In genomic region chr2:121185571-121186074, GRCh38 we compare ENCODE assay signal across 10 cellular contexts.
DNase-seq lines count a peak whose midpoint lies in the region; ATAC-seq, FAIRE-seq and TF ChIP-seq lines count a peak whose summit lies in the region.
"Had no signal": no experiment of that assay in that cellular context is flagged by ENCODE, and none has a peak within 500 bp of the region (broad histone marks: within the 10 kb centered on the region; RNA-seq: fewer than 3 reads in every experiment).

No MANE protein-coding gene starts in this region.

- no peaks in the 10 kb centered on the region for H3K36me3 Mint-ChIP-seq in progenitor cell of endocrine pancreas (ENCODE audit: insufficient read depth)

- H3K27me3 Mint-ChIP-seq in progenitor cell of endocrine pancreas = peaks cover 42% of the 10 kb centered on the region

- H3K4me2 ChIP-seq in A549 = no peak overlapping the region

- no peak for DNase-seq in A549 (ENCODE audit: low read depth in 1 of 2, low spot score in 1 of 2)
- peak; percentile 33 for DNase-seq in NB4 (ENCODE audit: low read depth)
- peak; percentile 91 to 94 for DNase-seq in SJCRH30
- DNase-seq in progenitor cell of endocrine pancreas (ENCODE audit: low spot score, unreplicated experiment) = no peak
- no peak for DNase-seq in lower lobe of right lung
- DNase-seq: Karpas-422 had no signal

- no peak for FAIRE-seq in A549 (lab: Jason Lieb, UNC)

- H3K4me1 ChIP-seq in A549 (no peaks in the 10 kb centered on the region), SJCRH30 (peaks cover 22% of the 10 kb centered on the region), lower lobe of right lung (no peaks in the 10 kb centered on the region)

- POLR2A ChIA-PET in A549 (lab: Yijun Ruan, JAX) = no interaction called here

- no peak for TF ChIP-seq POLR2A in A549 (IDR thresholded peaks at IDR 0.05; ENCODE audit: low read length)
- TF ChIP-seq POLR2A in NB4 (IDR thresholded peaks at IDR 0.05; ENCODE audit: extremely low read depth, insufficient read length) = no peak

- H3K4me1 Mint-ChIP-seq in progenitor cell of endocrine pancreas (ENCODE audit: low read depth) = peaks cover 10% of the 10 kb centered on the region

- H3K4me3 ChIP-seq in A549 = no peak overlapping the region
- H3K4me3 ChIP-seq in NB4 (ENCODE audit: low read depth, low read length) = no peak overlapping the region
- no peak overlapping the region for H3K4me3 ChIP-seq in SJCRH30
- no peak overlapping the region for H3K4me3 ChIP-seq in lower lobe of right lung

- TF ChIP-seq EP300 in A549 (IDR thresholded peaks at IDR 0.05) = no peak

- H3K27ac Mint-ChIP-seq in progenitor cell of endocrine pancreas = no peak overlapping the region

- H3K27me3 ChIP-seq in SJCRH30 = no peaks in the 10 kb centered on the region
- H3K27me3 ChIP-seq in layer of hippocampus (ENCODE audit: control insufficient read depth, insufficient read depth, low read length) = no peaks in the 10 kb centered on the region
- no peaks in the 10 kb centered on the region for H3K27me3 ChIP-seq in lower lobe of right lung (ENCODE audit: low read depth)
- H3K27me3 ChIP-seq: neutrophil had no signal

- 33% methylated on average over 2 of the region's 5 CpGs for WGBS in A549 (ENCODE audit: missing lambda C conversion rate)

- CTCF ChIA-PET in A549 (lab: Yijun Ruan, JAX) = interaction anchor here (0.8 to 1.1 kb wide), 2 partner anchors 10 to 29 kb away, joined by 4 to 5 read pairs; no protein-coding TSS in a partner anchor

- H3K4me3 Mint-ChIP-seq in progenitor cell of endocrine pancreas (ENCODE audit: low read depth) = no peak overlapping the region

- intact Hi-C loops in lower lobe of right lung (cut with DNase I) = no loop called here

- no peaks in the 10 kb centered on the region for H3K9me3 ChIP-seq in A549
- H3K9me3 ChIP-seq in SJCRH30 (replicated peaks) = no peaks in the 10 kb centered on the region
- H3K9me3 ChIP-seq in lower lobe of right lung = no peaks in the 10 kb centered on the region
- H3K9me3 ChIP-seq: neutrophil had no signal

- ATAC-seq in A549 (peak; percentile 15 to 34; a peak in 3 of 6 replicates), GM21447 (IDR thresholded peaks at IDR 0.05; ENCODE audit: unreplicated experiment) (no peak), lower lobe of right lung (no peak), HG02571 (IDR thresholded peaks at IDR 0.05; ENCODE audit: unreplicated experiment) (no peak)

- H3K36me3 ChIP-seq in SJCRH30 (no peaks in the 10 kb centered on the region), lower lobe of right lung (no peaks in the 10 kb centered on the region)
- H3K36me3 ChIP-seq: neutrophil had no signal

- no peak for TF ChIP-seq RAD21 in A549 (conservative IDR thresholded peaks at IDR 0.05 in 1 of 2, IDR thresholded peaks at IDR 0.05 in 1 of 2)

- H3K27ac ChIP-seq in A549 (no peak overlapping the region; a peak in 1 of 6 replicates), SJCRH30 (peak overlapping the region; percentile 91), layer of hippocampus (ENCODE audit: low read depth, low read length) (peak overlapping the region; percentile 55), lower lobe of right lung (no peak overlapping the region)
- H3K27ac ChIP-seq: neutrophil had no signal

- no peaks in the 10 kb centered on the region for H3K9me3 Mint-ChIP-seq in progenitor cell of endocrine pancreas (ENCODE audit: low read depth)

- TF ChIP-seq CTCF in A549 (IDR thresholded peaks at IDR 0.05) (no peak), NB4 (IDR thresholded peaks at IDR 0.05; ENCODE audit: low read depth, low read length) (no peak), progenitor cell of endocrine pancreas (IDR thresholded peaks at IDR 0.05; ENCODE audit: unreplicated experiment) (no peak), lower lobe of right lung (IDR thresholded peaks at IDR 0.05) (no peak)

TF ChIP-seq in A549, 52 proteins besides CTCF, POLR2A, EP300 and RAD21:
- TF ChIP-seq CBX2 (IDR thresholded peaks at IDR 0.05; ENCODE audit: borderline replicate concordance, low read depth) (no peak), HOXA7 (CRISPR knock-in tag; IDR thresholded peaks at IDR 0.05) (no peak), ZFP36 (IDR thresholded peaks at IDR 0.05; ENCODE audit: borderline replicate concordance, partially characterized antibody) (no peak), FOSB (CRISPR knock-in tag; IDR thresholded peaks at IDR 0.05) (no peak), CEBPB (IDR thresholded peaks at IDR 0.05) (no peak), RARB (CRISPR knock-in tag; IDR thresholded peaks at IDR 0.05) (no peak), ZSCAN20 (CRISPR knock-in tag; IDR thresholded peaks at IDR 0.05) (no peak), EHF (CRISPR knock-in tag; IDR thresholded peaks at IDR 0.05) (no peak), NPAS2 (CRISPR knock-in tag; IDR thresholded peaks at IDR 0.05; ENCODE audit: borderline replicate concordance) (no peak), E2F6 (IDR thresholded peaks at IDR 0.05; ENCODE audit: borderline replicate concordance, low read depth) (no peak), JUN (IDR thresholded peaks at IDR 0.05) (no peak), BHLHE40 (IDR thresholded peaks at IDR 0.05; ENCODE audit: low read depth, low read length) (no peak), MYC (IDR thresholded peaks at IDR 0.05; ENCODE audit: borderline replicate concordance, low read length) (no peak), KDM1A (IDR thresholded peaks at IDR 0.05; ENCODE audit: low read depth) (no peak), MAFK (IDR thresholded peaks at IDR 0.05; ENCODE audit: partially characterized antibody) (no peak), PBX3 (IDR thresholded peaks at IDR 0.05) (no peak), SREBF2 (IDR thresholded peaks at IDR 0.05) (no peak), HEYL (CRISPR knock-in tag; IDR thresholded peaks at IDR 0.05) (no peak)

Comparison
In these comparisons a context has a peak if more than half of its experiments do, and no peak if none do; other contexts are left out.
1. ATAC-seq: peak in A549 (2 of 2); none in GM21447 (single experiment), lower lobe of right lung (0 of 2) and HG02571 (single experiment).
2. DNase-seq: peak in NB4 (single experiment) and SJCRH30 (2 of 2); none in A549 (0 of 2), progenitor cell of endocrine pancreas (single experiment) and lower lobe of right lung (single experiment).
3. H3K27ac ChIP-seq: peak in SJCRH30 (single experiment) and layer of hippocampus (single experiment); none in A549 (0 of 2) and lower lobe of right lung (single experiment).